16 cellular contexts compared by ENCODE assay signal in genomic region chr4:11416767-11417113, GRCh38. TPM values are rescaled to one million over a fixed set of nuclear protein-coding genes. Genes with fewer than 3 reads are reported as not detected.
DNase-seq lines count a peak whose midpoint lies in the region; ATAC-seq, FAIRE-seq and TF ChIP-seq lines count a peak whose summit lies in the region.
"Had no signal": no experiment of that assay in that cellular context is flagged by ENCODE, and none has a peak within 500 bp of the region (broad histone marks: within the 10 kb centered on the region; RNA-seq: fewer than 3 reads in every experiment).

No MANE protein-coding gene starts in this region.

- in situ Hi-C loops in GM12878 (cut with MboI) (no loop called here), GM13976 (cut with MboI; ENCODE audit: low sequenced_read_pairs, unreplicated experiment) (loop anchor here (10.0 kb wide), 1 partner anchor 842 kb away; no protein-coding TSS in a partner anchor)

- no peaks in the 10 kb centered on the region for H3K79me2 ChIP-seq in GM12878 (ENCODE audit: control insufficient read depth, insufficient read depth, low read length)

- H2AK5ac ChIP-seq in neuronal stem cell (ENCODE audit: low read depth, low read length) = no peak overlapping the region

- no peak for TF ChIP-seq CTCF in GM12878 (IDR thresholded peaks at IDR 0.05 in 2 of 3, conservative IDR thresholded peaks at IDR 0.05 in 1 of 3; ENCODE audit: control insufficient read depth in 2 of 3, extremely low read depth in 1 of 3, insufficient read depth in 1 of 3, low read depth in 3 of 3, low read length in 3 of 3)
- no peak for TF ChIP-seq CTCF in GM13976 (IDR thresholded peaks at IDR 0.05; ENCODE audit: borderline replicate concordance, control extremely low read depth, extremely low read depth, insufficient read depth, missing control alignments)

- DNase-seq in GM12878 (ENCODE audit: low read depth, low spot score) = no peak
- DNase-seq in neuronal stem cell (ENCODE audit: low spot score) = no peak
- DNase-seq in GM13976 (ENCODE audit: low spot score) = no peak
- DNase-seq in stimulated activated CD4-positive, alpha-beta T cell treated with anti-CD3 and anti-CD28 coated beads, Interleukin-4, amount 100 ng/mL, for 4 hours = no peak
- no peak for DNase-seq in activated T-cell treated with anti-CD3 and anti-CD28 coated beads, Interleukin-2, amount 50 U/mL, for 4 hours
- DNase-seq: CD8-positive, alpha-beta T cell; COR-L47; DND-41; GDM1; GM23248 had no signal

- no peak overlapping the region for H3K23ac ChIP-seq in neuronal stem cell (ENCODE audit: low read depth, low read length, poor library complexity)

- peaks cover 23 to 37% (median 36%) of the 10 kb centered on the region in 3 donors for H3K4me1 Mint-ChIP-seq in IgD-negative memory B cell
- H3K4me1 Mint-ChIP-seq in activated T-cell treated with anti-CD3 and anti-CD28 coated beads, Interleukin-2, amount 50 U/mL, for 4 hours (ENCODE audit: low read depth) = no peaks in the 10 kb centered on the region
- H3K4me1 Mint-ChIP-seq: CD14-positive monocyte had no signal

- no peak overlapping the region for H3K14ac ChIP-seq in neuronal stem cell (ENCODE audit: low read length)

- peak overlapping the region in 2 of 3 donors; percentile 20 to 36 for H3K27ac Mint-ChIP-seq in IgD-negative memory B cell
- H3K27ac Mint-ChIP-seq: CD8-positive, alpha-beta T cell had no signal

- no peak overlapping the region for H3K4ac ChIP-seq in neuronal stem cell (ENCODE audit: low read length)

- peak overlapping the region; percentile 65 for H3K18ac ChIP-seq in neuronal stem cell (ENCODE audit: low read length)

- no peak overlapping the region for H2AFZ ChIP-seq in GM12878 (ENCODE audit: control insufficient read depth, low read depth, low read length)
- no peak overlapping the region for H2AFZ ChIP-seq in neuronal stem cell (ENCODE audit: low read length)
- H2AFZ ChIP-seq: GM23248 had no signal

- TF ChIP-seq EP300 in GM12878 (IDR thresholded peaks at IDR 0.05; ENCODE audit: borderline replicate concordance in 1 of 2, control insufficient read depth in 1 of 2, low read depth in 2 of 2, low read length in 2 of 2) = no peak

- no peak for FAIRE-seq in GM12878 (lab: Jason Lieb, UNC)
- FAIRE-seq: A549, H54 had no signal

- no peak overlapping the region for H4K8ac ChIP-seq in neuronal stem cell (ENCODE audit: low read depth, low read length)

- intact Hi-C loops in GM12878 (cut with micrococcal nuclease; ENCODE audit: unreplicated experiment) = no loop called here

- 95% methylated on average over 3 of the region's 3 CpGs for WGBS in GM12878 (ENCODE audit: insufficient coverage, insufficient replicate concordance, low lambda C conversion rate, missing lambda C conversion rate)
- no CpG with 5 or more reads among the region's 3 CpGs for WGBS in neuronal stem cell (ENCODE audit: extremely low coverage in 2 of 2, insufficient read length in 2 of 2, insufficient replicate concordance in 1 of 2), 2 donors

- H3K4me3 Mint-ChIP-seq in IgD-negative memory B cell = peak overlapping the region in 2 of 4 donors; percentile 45 to 89
- no peak overlapping the region for H3K4me3 Mint-ChIP-seq in activated T-cell treated with anti-CD3 and anti-CD28 coated beads, Interleukin-2, amount 50 U/mL, for 4 hours
- H3K4me3 Mint-ChIP-seq: CD14-positive monocyte; CD8-positive, alpha-beta T cell had no signal

- no peaks in the 10 kb centered on the region for H3K9me3 Mint-ChIP-seq in IgD-negative memory B cell
- no peaks in the 10 kb centered on the region for H3K9me3 Mint-ChIP-seq in activated T-cell treated with anti-CD3 and anti-CD28 coated beads, Interleukin-2, amount 50 U/mL, for 4 hours
- H3K9me3 Mint-ChIP-seq: CD8-positive, alpha-beta T cell had no signal

- no peak overlapping the region for H2BK12ac ChIP-seq in neuronal stem cell (ENCODE audit: low read length)

- no peaks in the 10 kb centered on the region for H4K20me1 ChIP-seq in GM12878 (ENCODE audit: control insufficient read depth, insufficient read depth)

- H4K91ac ChIP-seq in neuronal stem cell (ENCODE audit: low read depth, low read length, poor library complexity) = no peak overlapping the region

- H3K4me2 ChIP-seq in GM12878 (ENCODE audit: control insufficient read depth, insufficient read depth) = peak overlapping the region; percentile 53
- H3K4me2 ChIP-seq in neuronal stem cell (ENCODE audit: insufficient read depth, low read length, poor library complexity, severe bottlenecking) = no peak overlapping the region
- H3K4me2 ChIP-seq: A549 had no signal

- H2BK15ac ChIP-seq in neuronal stem cell (ENCODE audit: low read length) = no peak overlapping the region

- SMC1A ChIA-PET in GM12878 (lab: Charles Lee; ENCODE audit: uncharacterized antibody, unreplicated experiment) = no interaction called here

- H3K9me3 ChIP-seq in GM12878 (replicated peaks; ENCODE audit: control insufficient read depth, insufficient read depth, low read length) (no peaks in the 10 kb centered on the region), neuronal stem cell (replicated peaks in 1 of 2; ENCODE audit: control insufficient read depth in 2 of 2, insufficient read depth in 1 of 2, low read depth in 1 of 2, low read length in 2 of 2) (no peaks in the 10 kb centered on the region)
- H3K9me3 ChIP-seq: A549 had no signal

- H3K9ac ChIP-seq in GM12878 (ENCODE audit: control insufficient read depth, insufficient read depth, low read length) (no peak overlapping the region), neuronal stem cell (ENCODE audit: low read depth, low read length, poor library complexity) (no peak overlapping the region)
- H3K9ac ChIP-seq: GM23248 had no signal

- RAD21 ChIA-PET in GM12878 (lab: Charles Lee; ENCODE audit: unreplicated experiment) = no interaction called here

- no peak for TF ChIP-seq POLR2A in GM12878 (IDR thresholded peaks at IDR 0.05; ENCODE audit: low read depth, low read length)

- no peak overlapping the region for H3K4me3 ChIP-seq in GM12878
- no peak overlapping the region for H3K4me3 ChIP-seq in neuronal stem cell (ENCODE audit: low read length in 2 of 2)
- H3K4me3 ChIP-seq: A549, GM23248 had no signal

- H3K27me3 ChIP-seq in GM12878 (replicated peaks in 1 of 2; ENCODE audit: control insufficient read depth in 2 of 2, insufficient read depth in 2 of 2, low read length in 1 of 2) (no peaks in the 10 kb centered on the region; a peak in 1 of 4 replicates), neuronal stem cell (ENCODE audit: control insufficient read depth in 3 of 3, insufficient read depth in 3 of 3, low read depth in 1 of 3, low read length in 3 of 3) (no peaks in the 10 kb centered on the region)

- H3K27me3 Mint-ChIP-seq in IgD-negative memory B cell = no peaks in the 10 kb centered on the region
- peaks cover 4% of the 10 kb centered on the region for H3K27me3 Mint-ChIP-seq in activated T-cell treated with anti-CD3 and anti-CD28 coated beads, Interleukin-2, amount 50 U/mL, for 4 hours (ENCODE audit: low read depth)

- POLR2A ChIA-PET in GM12878 (lab: Charles Lee) = no interaction called here

- H3K36me3 ChIP-seq in GM12878 (ENCODE audit: control insufficient read depth in 2 of 2, insufficient read depth in 2 of 2, low read length in 1 of 2) = no peaks in the 10 kb centered on the region
- H3K36me3 ChIP-seq in neuronal stem cell (replicated peaks in 1 of 2; ENCODE audit: control insufficient read depth in 2 of 2, insufficient read depth in 2 of 2, low read length in 2 of 2) = no peaks in the 10 kb centered on the region

- no peak for TF ChIP-seq RAD21 in GM12878 (IDR thresholded peaks at IDR 0.05; ENCODE audit: insufficient read depth, low read depth, low read length)

- H2BK5ac ChIP-seq in neuronal stem cell (ENCODE audit: low read length) = no peak overlapping the region

- H3K27ac ChIP-seq in GM12878 (ENCODE audit: control insufficient read depth, insufficient read depth) = peak overlapping the region; percentile 62
- no peak overlapping the region for H3K27ac ChIP-seq in neuronal stem cell (replicated peaks; ENCODE audit: low read length)
- H3K27ac ChIP-seq: A549, GM23248, HL-60 had no signal

- CTCF ChIA-PET in GM12878 (lab: Yijun Ruan, JAX) = interaction anchor here (1.2 kb wide), 1 partner anchor 207 kb away, joined by 4 read pairs; no protein-coding TSS in a partner anchor

- H3K36me3 Mint-ChIP-seq in IgD-negative memory B cell = peaks cover 4% of the 10 kb centered on the region
- no peaks in the 10 kb centered on the region for H3K36me3 Mint-ChIP-seq in activated T-cell treated with anti-CD3 and anti-CD28 coated beads, Interleukin-2, amount 50 U/mL, for 4 hours (ENCODE audit: insufficient read depth)
- H3K36me3 Mint-ChIP-seq: CD14-positive monocyte; CD8-positive, alpha-beta T cell had no signal

- H3K79me1 ChIP-seq in neuronal stem cell (ENCODE audit: low read depth, low read length) = no peaks in the 10 kb centered on the region

- no TSS peak for BruUV-seq in GM12878 (replicated peaks; lab: Mats Ljungman, UMichigan)

- H3K4me1 ChIP-seq in GM12878 (ENCODE audit: control insufficient read depth, insufficient read depth, low read length) = peaks cover 22% of the 10 kb centered on the region
- H3K4me1 ChIP-seq in neuronal stem cell (ENCODE audit: control insufficient read depth in 2 of 2, insufficient read depth in 1 of 2, low read depth in 1 of 2, low read length in 2 of 2) = peaks cover 0 to 11% of the 10 kb centered on the region in 2 donors
- H3K4me1 ChIP-seq: A549 had no signal

- no peak for ATAC-seq in GM12878
- no peak for ATAC-seq in activated T-cell treated with anti-CD3 and anti-CD28 coated beads, Interleukin-2, amount 50 U/mL, for 4 hours
- ATAC-seq: A549; CD8-positive, alpha-beta T cell had no signal

- no peak overlapping the region for H2BK120ac ChIP-seq in neuronal stem cell (ENCODE audit: low read depth, low read length)

RNA-seq across cellular contexts. Expression of gene HS3ST1, which starts 12.0 kb away (rescaled TPM):
- polyA plus RNA-seq in IgD-negative memory B cell (5.5 TPM), GM12878 (2011; rRNA removed) (0.42 and 0.65 TPM in 2 replicates), GM12878 (2014; fragmentation: Illumina TruSeq; extraction: Trizol) (0.02 and 0.03 TPM in 2 replicates), GM12878 (2014; fragmentation: Nextera tagmentation; extraction: Ambion mirVana) (under 1 TPM; 0.03 to 0.05 TPM), GM12878 (2014; rRNA removed) (0.12 and 0.22 TPM in 2 replicates), GM12878 (2016; fragmentation: Nextera tagmentation; extraction: Ambion mirVana) (under 1 TPM; 0.15 to 0.35 TPM)
- total RNA-seq in GM12878 (2013; cell fraction: nucleolus; rRNA removed) = not detected in 2 replicates
- total RNA-seq in GM12878 (2014; rRNA removed) (0.11 and 0.34 TPM in 2 replicates), GM12878 (2014; rRNA removed; fragmentation: Illumina TruSeq; extraction: Trizol) (0.04 and 0.09 TPM in 2 replicates), GM12878 (2021) (0.18 and 0.80 TPM in 2 replicates)
- polyA plus RNA-seq in GM12878 (2011; ENCODE audit: low read depth) = not detected
- polyA plus RNA-seq in GM12878 (2011; cell fraction: cytosol; rRNA removed) = 0.69 and 2.3 TPM in 2 replicates
- 2.6 and 3.2 TPM in 2 replicates for polyA plus RNA-seq in GM12878 (2011; cell fraction: nucleus; rRNA removed)
- 0.08 and 0.41 TPM in 2 replicates for polyA plus RNA-seq in GM12878 (2012)
- 0.80 and 1.0 TPM in 2 replicates for polyA minus RNA-seq in GM12878 (2011; rRNA and poly(A)+ RNA removed)
- 1.3 and 3.0 TPM in 2 replicates for polyA minus RNA-seq in GM12878 (2011; cell fraction: cytosol; rRNA and poly(A)+ RNA removed)
- 0.73 and 2.4 TPM in 2 replicates for polyA minus RNA-seq in GM12878 (2011; cell fraction: nucleus; rRNA and poly(A)+ RNA removed)
- polyA plus RNA-seq in neuronal stem cell (2013, experiment 1 of 2) = 0.01 TPM
- polyA plus RNA-seq in neuronal stem cell (2013, experiment 2 of 2) = 0.01 TPM
- total RNA-seq in activated T-cell treated with anti-CD3 and anti-CD28 coated beads, Interleukin-2, amount 50 U/mL, for 4 hours = under 1 TPM; 0.03 to 0.71 (median 0.03) TPM
- total RNA-seq: CD8-positive, alpha-beta T cell; GM23248 had no signal
- polyA plus RNA-seq: BJ, GM23248 had no signal
